Comparison of ENCODE assay signal across 1 cellular context in genomic region chr9:96566401-96567202, GRCh38.
TF ChIP-seq lines count a peak whose summit lies in the region.

No MANE protein-coding gene starts in this region.

TF ChIP-seq in WTC11, 78 proteins besides CTCF, POLR2A, EP300 and RAD21 (continued from another document):
- no peak for TF ChIP-seq STAT6 (CRISPR knock-in tag; conservative IDR thresholded peaks at IDR 0.05; ENCODE audit: low read depth)
- TF ChIP-seq SMAD4 (CRISPR knock-in tag; IDR thresholded peaks at IDR 0.05), result no peak
- TF ChIP-seq ZNF396 (CRISPR knock-in tag; IDR thresholded peaks at IDR 0.05; ENCODE audit: borderline replicate concordance), result no peak
- no peak for TF ChIP-seq ATF2 (CRISPR knock-in tag; IDR thresholded peaks at IDR 0.05; ENCODE audit: borderline replicate concordance, low read depth)
- no peak for TF ChIP-seq ZNF416 (CRISPR knock-in tag; IDR thresholded peaks at IDR 0.05)
- no peak for TF ChIP-seq JAZF1 (CRISPR knock-in tag; IDR thresholded peaks at IDR 0.05)
- peak; percentile 18; the same call in 1 of the 2 replicates for TF ChIP-seq GABPB1 (CRISPR knock-in tag; IDR thresholded peaks at IDR 0.05)
- no peak for TF ChIP-seq E2F1 (CRISPR knock-in tag; IDR thresholded peaks at IDR 0.05)
- no peak for TF ChIP-seq USF1 (CRISPR knock-in tag; IDR thresholded peaks at IDR 0.05)
- no peak for TF ChIP-seq ESRRA (CRISPR knock-in tag; IDR thresholded peaks at IDR 0.05; ENCODE audit: borderline replicate concordance)
- no peak for TF ChIP-seq PREB (CRISPR knock-in tag; IDR thresholded peaks at IDR 0.05; ENCODE audit: borderline replicate concordance)
- no peak for TF ChIP-seq ZNF263 (CRISPR knock-in tag; IDR thresholded peaks at IDR 0.05; ENCODE audit: low read depth)
- TF ChIP-seq FOXP1 (CRISPR knock-in tag; IDR thresholded peaks at IDR 0.05; ENCODE audit: borderline replicate concordance), result peak; percentile 65; the same call in 1 of the 2 replicates
- TF ChIP-seq NR3C1 (CRISPR knock-in tag; conservative IDR thresholded peaks at IDR 0.05; ENCODE audit: low read depth), result no peak
- TF ChIP-seq SP1 (CRISPR knock-in tag; conservative IDR thresholded peaks at IDR 0.05), result 0 out of 2 replicates have a peak, but pooled peaks have one; percentile 22
- TF ChIP-seq TEAD4 (CRISPR knock-in tag; IDR thresholded peaks at IDR 0.05), result no peak
- TF ChIP-seq NFE2L1 (CRISPR knock-in tag; IDR thresholded peaks at IDR 0.05), result no peak
- TF ChIP-seq CREB1 (CRISPR knock-in tag; IDR thresholded peaks at IDR 0.05), result no peak
- TF ChIP-seq NR2C2 (CRISPR knock-in tag; IDR thresholded peaks at IDR 0.05), result no peak
- no peak for TF ChIP-seq ZNF138 (CRISPR knock-in tag; conservative IDR thresholded peaks at IDR 0.05)
- TF ChIP-seq HMGXB4 (CRISPR knock-in tag; IDR thresholded peaks at IDR 0.05), result no peak; the same call in 1 of the 2 replicates
